Comparison of ENCODE assay signal across 17 cellular contexts in the genomic region with DNA sequence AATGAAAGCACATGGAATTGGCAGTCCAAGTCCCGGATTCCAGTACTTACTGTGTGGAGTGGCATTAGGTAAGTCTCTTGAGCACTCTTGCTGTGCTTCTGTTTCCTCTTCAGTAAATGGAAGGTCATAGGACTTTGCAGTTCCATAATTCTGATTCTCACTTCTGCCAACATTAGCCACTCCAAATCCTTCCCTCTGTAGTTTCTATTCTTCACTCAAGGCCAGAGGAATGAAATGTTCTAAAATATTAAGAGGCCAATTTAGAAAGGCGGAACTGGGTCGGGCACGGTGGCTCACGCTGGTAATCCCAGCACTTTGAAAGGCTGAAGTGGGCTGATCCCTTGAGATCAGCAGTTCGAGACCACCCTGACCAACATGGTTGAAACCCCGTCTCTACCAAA. TPM values are rescaled to one million over a fixed set of nuclear protein-coding genes. Genes with fewer than 3 reads are reported as not detected.
"Had no signal": no experiment of that assay in that cellular context is flagged by ENCODE, and none has a peak within 500 bp of the region (broad histone marks: within the 10 kb centered on the region; RNA-seq: fewer than 3 reads in every experiment).

No MANE protein-coding gene starts in this region.

- H3K36me3 ChIP-seq: neutrophil had no signal

- H3K4me1 ChIP-seq: body of pancreas had no signal

- H3K9me3 ChIP-seq: body of pancreas, neutrophil had no signal

- H3K27ac Mint-ChIP-seq: activated CD4-positive, alpha-beta memory T cell treated with anti-CD3 and anti-CD28 coated beads for 36 hours; activated naive CD4-positive, alpha-beta T cell treated with anti-CD3 and anti-CD28 coated beads, Interleukin-2, amount 50 U/mL, for 72 hours; activated T-cell treated with anti-CD3 and anti-CD28 coated beads, Interleukin-2, amount 50 U/mL, for 24 hours; naive thymus-derived CD8-positive, alpha-beta T cell had no signal

- H3K27ac ChIP-seq: body of pancreas, neutrophil, VCaP had no signal

- H3K4me3 ChIP-seq: body of pancreas had no signal

- H3K4me3 Mint-ChIP-seq: activated CD4-positive, alpha-beta memory T cell treated with anti-CD3 and anti-CD28 coated beads for 36 hours; activated T-cell treated with anti-CD3 and anti-CD28 coated beads, Interleukin-2, amount 50 U/mL, for 24 hours; naive thymus-derived CD8-positive, alpha-beta T cell had no signal

- DNase-seq: activated CD4-positive, alpha-beta memory T cell treated with anti-CD3 and anti-CD28 coated beads for 36 hours; activated CD4-positive, alpha-beta T cell treated with anti-CD3 and anti-CD28 coated beads for 1 hour; activated effector memory CD4-positive, alpha-beta T cell treated with anti-CD3 and anti-CD28 coated beads, Interleukin-2, amount 50 U/mL, for 16 hours; activated T-cell treated with anti-CD3 and anti-CD28 coated beads, Interleukin-2, amount 50 U/mL, for 24 hours; body of pancreas; caudate nucleus; foreskin melanocyte; naive thymus-derived CD8-positive, alpha-beta T cell; posterior cingulate gyrus; small intestine; stimulated activated naive CD8-positive, alpha-beta T cell treated with anti-CD3 and anti-CD28 coated beads, Interleukin-15, Interleukin-2, amounts not matched to agents 100 U/mL and 50 U/mL, for 24 hours; trophoblast cell had no signal

- H3K9me3 Mint-ChIP-seq: activated CD4-positive, alpha-beta memory T cell treated with anti-CD3 and anti-CD28 coated beads for 36 hours; activated naive CD4-positive, alpha-beta T cell treated with anti-CD3 and anti-CD28 coated beads, Interleukin-2, amount 50 U/mL, for 72 hours; activated T-cell treated with anti-CD3 and anti-CD28 coated beads, Interleukin-2, amount 50 U/mL, for 24 hours; naive thymus-derived CD8-positive, alpha-beta T cell had no signal

- H3K36me3 Mint-ChIP-seq: activated CD4-positive, alpha-beta memory T cell treated with anti-CD3 and anti-CD28 coated beads for 36 hours; activated naive CD4-positive, alpha-beta T cell treated with anti-CD3 and anti-CD28 coated beads, Interleukin-2, amount 50 U/mL, for 72 hours; naive thymus-derived CD8-positive, alpha-beta T cell had no signal

- H3K27me3 ChIP-seq: body of pancreas, neutrophil had no signal

- ATAC-seq: activated naive CD4-positive, alpha-beta T cell treated with anti-CD3 and anti-CD28 coated beads, Interleukin-2, amount 50 U/mL, for 72 hours; body of pancreas; naive thymus-derived CD8-positive, alpha-beta T cell; stimulated activated naive CD8-positive, alpha-beta T cell treated with anti-CD3 and anti-CD28 coated beads, Interleukin-15, Interleukin-2, amounts not matched to agents 100 U/mL and 50 U/mL, for 24 hours had no signal

- H3K4me1 Mint-ChIP-seq: naive thymus-derived CD8-positive, alpha-beta T cell had no signal

RNA-seq across cellular contexts. Expression of gene SLC5A8, which starts 19.8 kb away (rescaled TPM):
- total RNA-seq: activated CD4-positive, alpha-beta memory T cell treated with anti-CD3 and anti-CD28 coated beads for 36 hours; activated naive CD4-positive, alpha-beta T cell treated with anti-CD3 and anti-CD28 coated beads, Interleukin-2, amount 50 U/mL, for 72 hours; body of pancreas; lung microvascular endothelial cell; naive thymus-derived CD8-positive, alpha-beta T cell; T-helper 1 cell treated with Interleukin-12 subunit alpha and Interleukin-12 subunit beta and Interleukin-4 antibody, amounts not matched to agents 30 ng/mL and 1 ng/mL, for 36 hours had no signal
- polyA plus RNA-seq: naive thymus-derived CD8-positive, alpha-beta T cell; small intestine had no signal
